Comparison of ENCODE assay signal across 8 cellular contexts in genomic region chr9:108271646-108272349, GRCh38.
A peak's percentile ranks its signal among the peaks of the same experiment; 100 is the strongest.
DNase-seq lines count a peak whose midpoint lies in the region; FAIRE-seq and TF ChIP-seq lines count a peak whose summit lies in the region.

No MANE protein-coding gene starts in this region.

- FAIRE-seq in GM19239 (lab: Jason Lieb, UNC): no peak

- H2AFZ ChIP-seq in neural progenitor cell (replicated peaks): no peak overlapping the region

- H3K4me3 Mint-ChIP-seq in neural progenitor cell: peak overlapping the region; percentile 22
- no peak overlapping the region for H3K4me3 Mint-ChIP-seq in activated CD4-positive, alpha-beta T cell treated with anti-CD3 and anti-CD28 coated beads, Interleukin-2, amount 10 ng/mL, durations not matched to agents 7 days and 5 days

- TF ChIP-seq CTCF in HFF-Myc (IDR thresholded peaks at IDR 0.05; ENCODE audit: low read depth, low read length, missing control alignments) (no peak), neural progenitor cell (IDR thresholded peaks at IDR 0.05) (no peak)

- peaks cover 28% of the 10 kb centered on the region for H3K4me1 Mint-ChIP-seq in neural progenitor cell
- no peaks in the 10 kb centered on the region for H3K4me1 Mint-ChIP-seq in activated CD4-positive, alpha-beta T cell treated with anti-CD3 and anti-CD28 coated beads, Interleukin-2, amount 10 ng/mL, durations not matched to agents 7 days and 5 days

- DNase-seq in Ammon's horn (ENCODE audit: low spot score) (peak; percentile 7), HFF-Myc (ENCODE audit: extremely low read depth, low read depth) (peak; percentile 93), NCI-H82 (lab: John Stamatoyannopoulos, UW) (peak; percentile 97), epidermal melanocyte (ENCODE audit: insufficient read length, low spot score) (peak; percentile 68), neural progenitor cell (ENCODE audit: low spot score) (peak; percentile 49), GM19239 (ENCODE audit: insufficient read length, low spot score) (no peak), activated gamma-delta T cell treated with Interleukin-2 at 50 U/mL for 16 hours (no peak)
- DNase-seq in activated CD4-positive, alpha-beta T cell treated with anti-CD3 and anti-CD28 coated beads, Interleukin-2, amount 10 ng/mL, durations not matched to agents 7 days and 5 days: no peak

- no peaks in the 10 kb centered on the region for H3K27me3 ChIP-seq in neural progenitor cell

- H3K9ac ChIP-seq in neural progenitor cell: no peak overlapping the region

- H3K36me3 ChIP-seq in neural progenitor cell: no peaks in the 10 kb centered on the region

- no peaks in the 10 kb centered on the region for H3K27me3 Mint-ChIP-seq in neural progenitor cell (ENCODE audit: insufficient read depth, low read depth)
- H3K27me3 Mint-ChIP-seq in activated CD4-positive, alpha-beta T cell treated with anti-CD3 and anti-CD28 coated beads, Interleukin-2, amount 10 ng/mL, durations not matched to agents 7 days and 5 days: no peaks in the 10 kb centered on the region

- POLR2A ChIA-PET in activated CD4-positive, alpha-beta T cell treated with anti-CD3 and anti-CD28 coated beads, Interleukin-2, amount 10 ng/mL, durations not matched to agents 7 days and 5 days (lab: Charles Lee): no interaction called here

- H3K27ac Mint-ChIP-seq in neural progenitor cell: peak overlapping the region; percentile 96
- no peak overlapping the region for H3K27ac Mint-ChIP-seq in activated CD4-positive, alpha-beta T cell treated with anti-CD3 and anti-CD28 coated beads, Interleukin-2, amount 10 ng/mL, durations not matched to agents 7 days and 5 days

- no peak overlapping the region for H3K27ac ChIP-seq in neural progenitor cell

- H3K4me3 ChIP-seq in HFF-Myc (replicated peaks; ENCODE audit: low read depth, low read length) (peak overlapping the region; percentile 29), neural progenitor cell (no peak overlapping the region)

- CTCF ChIA-PET in activated CD4-positive, alpha-beta T cell treated with anti-CD3 and anti-CD28 coated beads, Interleukin-2, amount 10 ng/mL, durations not matched to agents 7 days and 5 days (lab: Charles Lee): no interaction called here

- peak overlapping the region; percentile 52 for H3K4me2 ChIP-seq in neural progenitor cell

- H3K4me1 ChIP-seq in neural progenitor cell: peaks cover 17% of the 10 kb centered on the region

- H3K36me3 Mint-ChIP-seq in neural progenitor cell: no peaks in the 10 kb centered on the region
- H3K36me3 Mint-ChIP-seq in activated CD4-positive, alpha-beta T cell treated with anti-CD3 and anti-CD28 coated beads, Interleukin-2, amount 10 ng/mL, durations not matched to agents 7 days and 5 days (ENCODE audit: low read depth): no peaks in the 10 kb centered on the region

- H4K20me1 ChIP-seq in neural progenitor cell (ENCODE audit: low read depth): no peaks in the 10 kb centered on the region

- H3K9me3 ChIP-seq in neural progenitor cell (ENCODE audit: low read depth): no peaks in the 10 kb centered on the region

- H3K79me2 ChIP-seq in neural progenitor cell (ENCODE audit: low read depth): no peaks in the 10 kb centered on the region

- peaks cover 7% of the 10 kb centered on the region for H3K9me3 Mint-ChIP-seq in neural progenitor cell
- H3K9me3 Mint-ChIP-seq in activated CD4-positive, alpha-beta T cell treated with anti-CD3 and anti-CD28 coated beads, Interleukin-2, amount 10 ng/mL, durations not matched to agents 7 days and 5 days: no peaks in the 10 kb centered on the region

- peaks cover 14% of the 10 kb centered on the region for H3F3A ChIP-seq in neural progenitor cell (ENCODE audit: low read depth)

Comparison
In these comparisons a context has a peak if more than half of its experiments do, and no peak if none do; other contexts are left out.
1. DNase-seq: peak in Ammon's horn (single experiment), HFF-Myc (single experiment), NCI-H82 (single experiment), epidermal melanocyte (single experiment) and neural progenitor cell (single experiment); none in GM19239 (single experiment), activated CD4-positive, alpha-beta T cell treated with anti-CD3 and anti-CD28 coated beads, Interleukin-2, amount 10 ng/mL, durations not matched to agents 7 days and 5 days (single experiment) and activated gamma-delta T cell treated with Interleukin-2 at 50 U/mL for 16 hours (single experiment).